ENCODE assay signal across 18 cellular contexts in the genomic region with DNA sequence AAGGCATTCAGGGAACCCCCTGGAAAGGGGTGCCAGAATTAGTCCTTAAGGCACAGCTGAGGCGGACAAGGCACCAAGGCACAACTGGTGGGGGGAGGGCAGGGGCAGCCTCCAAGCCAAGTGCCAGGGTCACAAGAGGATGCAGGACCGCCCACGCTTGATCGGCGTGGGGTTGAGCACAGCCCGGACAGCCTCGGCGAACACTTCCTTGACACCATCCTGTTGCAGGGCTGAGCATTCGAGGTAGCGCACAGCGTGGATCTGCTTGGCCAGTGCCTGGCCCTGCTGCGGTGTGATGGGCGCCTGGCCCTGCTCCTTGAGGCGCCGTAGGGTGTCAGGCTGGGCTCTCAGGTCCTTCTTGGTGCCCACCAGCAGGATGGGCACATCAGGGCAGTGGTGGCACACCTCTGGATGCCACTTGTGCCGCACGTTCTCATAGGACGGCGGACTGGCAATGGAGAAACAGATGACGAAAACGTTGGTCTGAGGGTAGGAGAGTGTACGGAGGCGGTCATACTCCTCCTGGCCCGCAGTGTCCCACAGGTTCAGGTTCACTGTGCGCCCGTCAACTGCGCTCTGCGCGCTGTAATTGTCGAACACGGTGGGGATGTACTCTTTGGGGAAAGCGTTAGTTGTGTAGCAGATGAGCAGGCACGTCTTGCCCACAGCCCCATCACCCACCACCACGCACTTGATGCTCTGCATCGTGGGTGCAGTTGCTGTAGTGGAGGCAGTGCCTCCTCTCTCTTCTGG. TPM values are rescaled to one million over a fixed set of nuclear protein-coding genes. Genes with fewer than 3 reads are reported as not detected.
A peak's percentile ranks its signal among the peaks of the same experiment; 100 is the strongest.
DNase-seq lines count a peak whose midpoint lies in the region; ATAC-seq, FAIRE-seq and TF ChIP-seq lines count a peak whose summit lies in the region.
"Had no signal": no experiment of that assay in that cellular context is flagged by ENCODE, and none has a peak within 500 bp of the region (broad histone marks: within the 10 kb centered on the region; RNA-seq: fewer than 3 reads in every experiment).

No MANE protein-coding gene starts in this region.

- in situ Hi-C loops in HepG2 (cut with HindIII; ENCODE audit: extremely low pct_ligation_motif_present, low pct_unique_long_range_greater_than_20kb) = no loop called here

- POLR2A ChIA-PET in HepG2 (lab: Yijun Ruan, JAX) = interaction anchor here (0.9 kb wide), 1 partner anchor 20 kb away, joined by 4 read pairs; no protein-coding TSS in a partner anchor
- POLR2A ChIA-PET in activated B cell treated with CpG ODN at 0.5 μM for 24 hours (lab: Charles Lee) = interaction anchor here (0.6 to 6.0 kb wide), 4 partner anchors 11 to 28 kb away, joined by 4 to 91 read pairs (median 5); partner anchors contain the start of genes RHOG and STIM1

- no peak overlapping the region for H3K4me2 ChIP-seq in HepG2 (ENCODE audit: low read depth, low read length)

- H3K4me3 ChIP-seq in HepG2 (replicated peaks in 1 of 3; ENCODE audit: insufficient read depth in 1 of 3, low read depth in 2 of 3, low read length in 3 of 3) = no peak overlapping the region
- H3K4me3 ChIP-seq in right lobe of liver = no peak overlapping the region
- H3K4me3 ChIP-seq: colonic mucosa, lung, sigmoid colon, upper lobe of right lung had no signal

- no peaks in the 10 kb centered on the region for H3K9me3 Mint-ChIP-seq in activated B cell treated with CpG ODN at 0.5 μM for 24 hours
- no peaks in the 10 kb centered on the region for H3K9me3 Mint-ChIP-seq in memory B cell

- TF ChIP-seq POLR2A in HepG2 (IDR thresholded peaks at IDR 0.05; ENCODE audit: insufficient read depth in 1 of 2, low read depth in 2 of 2, low read length in 2 of 2) = no peak
- no peak for TF ChIP-seq POLR2A in right lobe of liver (IDR thresholded peaks at IDR 0.05)

- intact Hi-C loops in HepG2 (cut with micrococcal nuclease; ENCODE audit: unreplicated experiment) = no loop called here
- intact Hi-C loops in right lobe of liver (cut with DNase I) = no loop called here
- intact Hi-C loops in activated B cell treated with CpG ODN at 0.5 μM for 24 hours (cut with micrococcal nuclease) = no loop called here

- H3K9me3 ChIP-seq in HepG2 (ENCODE audit: low read length) = no peaks in the 10 kb centered on the region
- H3K9me3 ChIP-seq in right lobe of liver = no peaks in the 10 kb centered on the region
- H3K9me3 ChIP-seq: colonic mucosa, sigmoid colon, upper lobe of right lung had no signal

- H3K36me3 ChIP-seq in HepG2 (replicated peaks in 1 of 2; ENCODE audit: control insufficient read depth in 1 of 2, insufficient read depth in 2 of 2, low read length in 2 of 2) = peaks cover 8 to 37% of the 10 kb centered on the region in 2 experiments; a peak in 4 of 5 replicates
- peaks cover 0 to 14% (median 12%) of the 10 kb centered on the region in 4 donors for H3K36me3 ChIP-seq in right lobe of liver
- H3K36me3 ChIP-seq: colonic mucosa had no signal

- BruUV-seq in HepG2 (replicated peaks; lab: Mats Ljungman, UMichigan) = no TSS peak

- H3K27me3 Mint-ChIP-seq in activated B cell treated with CpG ODN at 0.5 μM for 24 hours = no peaks in the 10 kb centered on the region
- no peaks in the 10 kb centered on the region for H3K27me3 Mint-ChIP-seq in memory B cell

- 97% methylated on average over 35 of the region's 35 CpGs for WGBS in HepG2 (ENCODE audit: low lambda C conversion rate)
- 92% methylated on average over 14 of the region's 35 CpGs for WGBS in right lobe of liver (ENCODE audit: insufficient coverage, low coverage, low lambda C conversion rate, missing lambda C conversion rate)

- ATAC-seq in HepG2 (no peak), right lobe of liver (no peak), activated B cell treated with CpG ODN at 0.5 μM for 24 hours (ENCODE audit: low read depth) (no peak), memory B cell (ENCODE audit: low read depth) (no peak), GM21717 (IDR thresholded peaks at IDR 0.05; ENCODE audit: unreplicated experiment) (no peak)
- ATAC-seq: SK-N-SH treated with all-trans-retinoic acid at 6 μM for 48 hours, upper lobe of right lung had no signal

- H3K4me3 Mint-ChIP-seq in activated B cell treated with CpG ODN at 0.5 μM for 24 hours (no peak overlapping the region), memory B cell (no peak overlapping the region)

- H3K27ac ChIP-seq in HepG2 (ENCODE audit: extremely low read length, insufficient read depth, low read length) = no peak overlapping the region
- no peak overlapping the region for H3K27ac ChIP-seq in right lobe of liver
- H3K27ac ChIP-seq: colonic mucosa, sigmoid colon, upper lobe of right lung had no signal

- TF ChIP-seq CTCF in HepG2 (CRISPR knock-in tag; IDR thresholded peaks at IDR 0.05) (no peak), right lobe of liver (IDR thresholded peaks at IDR 0.05) (no peak), activated B cell treated with CpG ODN at 0.5 μM for 24 hours (IDR thresholded peaks at IDR 0.05) (no peak)

- DNase-seq in HepG2 (ENCODE audit: low spot score) = no peak
- DNase-seq in right lobe of liver = no peak
- no peak for DNase-seq in activated B cell treated with CpG ODN at 0.5 μM for 24 hours
- DNase-seq in memory B cell (ENCODE audit: low spot score in 2 of 2) = no peak
- DNase-seq in NCI-H1092 (lab: John Stamatoyannopoulos, UW) = no peak
- DNase-seq in stimulated activated CD4-positive, alpha-beta T cell treated with anti-CD3 and anti-CD28 coated beads, Interleukin-12 subunit alpha, Interleukin-12 subunit beta, amount 100 ng/mL, for 4 hours = no peak
- no peak for DNase-seq in NCI-H526 treated with DMSO at 0.1 percent for 48 hours (lab: John Stamatoyannopoulos, UW)
- DNase-seq: activated CD4-positive, alpha-beta T cell treated with anti-CD3 and anti-CD28 coated beads, Interleukin-2, amount 50 U/mL, for 48 hours; aorta; colonic mucosa; NCI-H2081 treated with DMSO at 0.1 percent for 48 hours; sigmoid colon; upper lobe of right lung had no signal

- peaks cover 10% of the 10 kb centered on the region for H3K4me1 ChIP-seq in HepG2 (ENCODE audit: insufficient read depth, low read length)
- H3K4me1 ChIP-seq in right lobe of liver = peaks cover 0 to 10% (median 0%) of the 10 kb centered on the region in 4 donors

- no peak overlapping the region for H3K9ac ChIP-seq in HepG2 (ENCODE audit: insufficient read depth, low read depth, low read length)

- H3K36me3 Mint-ChIP-seq in activated B cell treated with CpG ODN at 0.5 μM for 24 hours (ENCODE audit: low read depth) (peaks cover 67% of the 10 kb centered on the region), memory B cell (peaks cover 20% of the 10 kb centered on the region)

- no peak for TF ChIP-seq RAD21 in HepG2 (CRISPR knock-in tag; IDR thresholded peaks at IDR 0.05)

- H4K20me1 ChIP-seq in HepG2 (ENCODE audit: insufficient read depth, low read length) = peaks cover 3% of the 10 kb centered on the region

- no peaks in the 10 kb centered on the region for H3K27me3 ChIP-seq in HepG2 (ENCODE audit: control insufficient read depth in 1 of 2, insufficient read depth in 2 of 2, low read length in 2 of 2)
- H3K27me3 ChIP-seq in right lobe of liver = no peaks in the 10 kb centered on the region
- H3K27me3 ChIP-seq: colonic mucosa, sigmoid colon, upper lobe of right lung had no signal

- no peak overlapping the region for H2AFZ ChIP-seq in HepG2 (ENCODE audit: low read length)

- peaks cover 6% of the 10 kb centered on the region for H3K79me2 ChIP-seq in HepG2 (ENCODE audit: insufficient read depth, low read length)

- TF ChIP-seq EP300 in HepG2 (IDR thresholded peaks at IDR 0.05; ENCODE audit: low read depth in 2 of 2, low read length in 2 of 2) (no peak), HepG2 (CRISPR knock-in tag; IDR thresholded peaks at IDR 0.05; ENCODE audit: borderline replicate concordance) (no peak)

- CTCF ChIA-PET in HepG2 (lab: Yijun Ruan, JAX; ENCODE audit: low intra/inter-chr PET ratio, low total read pairs) (no interaction called here), activated B cell treated with CpG ODN at 0.5 μM for 24 hours (lab: Charles Lee) (interaction anchor here (5.9 kb wide), 1 partner anchor 12 kb away, joined by 51 read pairs; the partner anchor contains the start of gene RHOG)

- peaks cover 50% of the 10 kb centered on the region for H3K4me1 Mint-ChIP-seq in activated B cell treated with CpG ODN at 0.5 μM for 24 hours
- peaks cover 43% of the 10 kb centered on the region for H3K4me1 Mint-ChIP-seq in memory B cell

- H3K27ac Mint-ChIP-seq in activated B cell treated with CpG ODN at 0.5 μM for 24 hours = peak overlapping the region; percentile 43
- H3K27ac Mint-ChIP-seq in memory B cell = peak overlapping the region; percentile 55

- no peak for FAIRE-seq in HepG2 (lab: Jason Lieb, UNC)
- FAIRE-seq: frontal cortex, TTC549 had no signal

RNA-seq across cellular contexts. Expression of gene RHOG, which starts 13.1 kb away (rescaled TPM):
- total RNA-seq in HepG2 (2016; rRNA removed; fragmentation: Illumina TruSeq; extraction: Trizol) (7.7 TPM in 2 replicates), right lobe of liver (10 to 100 TPM; 13.9 to 31.5 (median 22.0) TPM), activated B cell treated with CpG ODN at 0.5 μM for 24 hours (163 and 176 TPM in 2 replicates)
- total RNA-seq in HepG2 (2016; cell fraction: cytosol; rRNA removed; fragmentation: Illumina TruSeq; extraction: Trizol; ENCODE audit: low read depth) = 2.6 and 3.6 TPM in 2 replicates
- 5.8 and 6.8 TPM in 2 replicates for total RNA-seq in HepG2 (2016; cell fraction: insoluble cytoplasmic fraction; rRNA removed; fragmentation: Illumina TruSeq; extraction: Trizol)
- total RNA-seq in HepG2 (2016; cell fraction: membrane; rRNA removed; fragmentation: Illumina TruSeq; extraction: Trizol) = 5.8 and 7.4 TPM in 2 replicates
- total RNA-seq in HepG2 (2016; cell fraction: nucleus; rRNA removed; fragmentation: Illumina TruSeq; extraction: Trizol) = 5.9 and 6.2 TPM in 2 replicates
- 23.4 and 27.1 TPM in 2 replicates for polyA plus RNA-seq in HepG2 (2011; rRNA removed)
- polyA plus RNA-seq in HepG2 (2011; cell fraction: cytosol; rRNA removed) = 28.2 and 39.4 TPM in 2 replicates
- 16.2 and 18.8 TPM in 2 replicates for polyA plus RNA-seq in HepG2 (2011; cell fraction: nucleus; rRNA removed)
- 15.8 and 27.4 TPM in 2 replicates for polyA plus RNA-seq in HepG2 (2012)
- polyA plus RNA-seq in HepG2 (2016; cell fraction: cytosol; fragmentation: Illumina TruSeq; extraction: Trizol; ENCODE audit: low read depth) = 9.6 and 10.7 TPM in 2 replicates
- polyA plus RNA-seq in HepG2 (2016; cell fraction: insoluble cytoplasmic fraction; fragmentation: Illumina TruSeq; extraction: Trizol; ENCODE audit: low read depth) = 21.0 and 25.0 TPM in 2 replicates
- polyA plus RNA-seq in HepG2 (2016; cell fraction: membrane; fragmentation: Illumina TruSeq; extraction: Trizol; ENCODE audit: low read depth) = 18.5 and 19.3 TPM in 2 replicates
- 22.3 and 26.4 TPM in 2 replicates for polyA plus RNA-seq in HepG2 (2016; cell fraction: nucleus; fragmentation: Illumina TruSeq; extraction: Trizol; ENCODE audit: insufficient read depth, low read depth)
- 83.5 and 114 TPM in 2 replicates for polyA minus RNA-seq in HepG2 (2011; rRNA and poly(A)+ RNA removed; ENCODE audit: low replicate concordance)
- 21.8 and 27.6 TPM in 2 replicates for polyA minus RNA-seq in HepG2 (2011; cell fraction: cytosol; rRNA and poly(A)+ RNA removed)
- 11.5 and 17.4 TPM in 2 replicates for polyA minus RNA-seq in HepG2 (2011; cell fraction: nucleus; rRNA and poly(A)+ RNA removed)

RNA-seq across cellular contexts. Expression of gene PGAP2, which starts 19.2 kb away (rescaled TPM):
- 16.8 and 21.5 TPM in 2 replicates for total RNA-seq in HepG2 (2016; rRNA removed; fragmentation: Illumina TruSeq; extraction: Trizol)
- 20.3 and 25.5 TPM in 2 replicates for total RNA-seq in HepG2 (2016; cell fraction: cytosol; rRNA removed; fragmentation: Illumina TruSeq; extraction: Trizol; ENCODE audit: low read depth)
- total RNA-seq in HepG2 (2016; cell fraction: insoluble cytoplasmic fraction; rRNA removed; fragmentation: Illumina TruSeq; extraction: Trizol) = 17.1 and 19.6 TPM in 2 replicates
- total RNA-seq in HepG2 (2016; cell fraction: membrane; rRNA removed; fragmentation: Illumina TruSeq; extraction: Trizol) = 36.5 and 42.1 TPM in 2 replicates
- 16.9 and 22.3 TPM in 2 replicates for total RNA-seq in HepG2 (2016; cell fraction: nucleus; rRNA removed; fragmentation: Illumina TruSeq; extraction: Trizol)
- polyA plus RNA-seq in HepG2 (2011; rRNA removed) = 46.8 and 47.8 TPM in 2 replicates
- 34.6 and 41.7 TPM in 2 replicates for polyA plus RNA-seq in HepG2 (2011; cell fraction: cytosol; rRNA removed)
- polyA plus RNA-seq in HepG2 (2011; cell fraction: nucleus; rRNA removed) = 70.5 and 72.6 TPM in 2 replicates
- 17.5 and 20.8 TPM in 2 replicates for polyA plus RNA-seq in HepG2 (2012)
- 42.7 and 51.8 TPM in 2 replicates for polyA plus RNA-seq in HepG2 (2016; cell fraction: cytosol; fragmentation: Illumina TruSeq; extraction: Trizol; ENCODE audit: low read depth)
- polyA plus RNA-seq in HepG2 (2016; cell fraction: insoluble cytoplasmic fraction; fragmentation: Illumina TruSeq; extraction: Trizol; ENCODE audit: low read depth) = 29.8 and 30.5 TPM in 2 replicates
- 58.5 and 61.9 TPM in 2 replicates for polyA plus RNA-seq in HepG2 (2016; cell fraction: membrane; fragmentation: Illumina TruSeq; extraction: Trizol; ENCODE audit: low read depth)
- polyA plus RNA-seq in HepG2 (2016; cell fraction: nucleus; fragmentation: Illumina TruSeq; extraction: Trizol; ENCODE audit: insufficient read depth, low read depth) = 62.7 and 64.3 TPM in 2 replicates
- 72.3 and 77.1 TPM in 2 replicates for polyA minus RNA-seq in HepG2 (2011; rRNA and poly(A)+ RNA removed; ENCODE audit: low replicate concordance)
- 15.6 and 19.4 TPM in 2 replicates for polyA minus RNA-seq in HepG2 (2011; cell fraction: cytosol; rRNA and poly(A)+ RNA removed)
- 9.1 and 11.2 TPM in 2 replicates for polyA minus RNA-seq in HepG2 (2011; cell fraction: nucleus; rRNA and poly(A)+ RNA removed)
- 10 to 100 TPM; 14.8 to 26.8 (median 17.9) TPM for total RNA-seq in right lobe of liver
- total RNA-seq in activated B cell treated with CpG ODN at 0.5 μM for 24 hours = 19.7 and 25.0 TPM in 2 replicates

RNA-seq across cellular contexts. Expression of gene STIM1, which starts 27.9 kb away (rescaled TPM):
- total RNA-seq in HepG2 (2016; rRNA removed; fragmentation: Illumina TruSeq; extraction: Trizol) (16.3 and 19.2 TPM in 2 replicates), right lobe of liver (10 to 100 TPM; 36.4 to 48.0 (median 40.5) TPM), activated B cell treated with CpG ODN at 0.5 μM for 24 hours (37.3 and 38.4 TPM in 2 replicates)
- total RNA-seq in HepG2 (2016; cell fraction: cytosol; rRNA removed; fragmentation: Illumina TruSeq; extraction: Trizol; ENCODE audit: low read depth) = 4.1 and 5.8 TPM in 2 replicates
- 10.3 and 20.0 TPM in 2 replicates for total RNA-seq in HepG2 (2016; cell fraction: insoluble cytoplasmic fraction; rRNA removed; fragmentation: Illumina TruSeq; extraction: Trizol)
- total RNA-seq in HepG2 (2016; cell fraction: membrane; rRNA removed; fragmentation: Illumina TruSeq; extraction: Trizol) = 9.1 and 11.2 TPM in 2 replicates
- total RNA-seq in HepG2 (2016; cell fraction: nucleus; rRNA removed; fragmentation: Illumina TruSeq; extraction: Trizol) = 32.4 and 32.5 TPM in 2 replicates
- 28.5 and 33.3 TPM in 2 replicates for polyA plus RNA-seq in HepG2 (2011; rRNA removed)
- 25.0 and 31.9 TPM in 2 replicates for polyA plus RNA-seq in HepG2 (2011; cell fraction: cytosol; rRNA removed)
- polyA plus RNA-seq in HepG2 (2011; cell fraction: nucleus; rRNA removed) = 53.3 and 57.1 TPM in 2 replicates
- 41.4 and 42.4 TPM in 2 replicates for polyA plus RNA-seq in HepG2 (2012)
- 2.6 TPM in 2 replicates for polyA plus RNA-seq in HepG2 (2016; cell fraction: cytosol; fragmentation: Illumina TruSeq; extraction: Trizol; ENCODE audit: low read depth)
- polyA plus RNA-seq in HepG2 (2016; cell fraction: insoluble cytoplasmic fraction; fragmentation: Illumina TruSeq; extraction: Trizol; ENCODE audit: low read depth) = 10.3 and 12.6 TPM in 2 replicates
- polyA plus RNA-seq in HepG2 (2016; cell fraction: membrane; fragmentation: Illumina TruSeq; extraction: Trizol; ENCODE audit: low read depth) = 7.0 and 7.4 TPM in 2 replicates
- 37.7 and 37.8 TPM in 2 replicates for polyA plus RNA-seq in HepG2 (2016; cell fraction: nucleus; fragmentation: Illumina TruSeq; extraction: Trizol; ENCODE audit: insufficient read depth, low read depth)
- 46.4 and 107 TPM in 2 replicates for polyA minus RNA-seq in HepG2 (2011; rRNA and poly(A)+ RNA removed; ENCODE audit: low replicate concordance)
- polyA minus RNA-seq in HepG2 (2011; cell fraction: cytosol; rRNA and poly(A)+ RNA removed) = 35.8 and 57.5 TPM in 2 replicates
- polyA minus RNA-seq in HepG2 (2011; cell fraction: nucleus; rRNA and poly(A)+ RNA removed) = 43.4 and 64.5 TPM in 2 replicates

RNA-seq across cellular contexts. Expression of gene NUP98, which starts 30.3 kb away (rescaled TPM):
- total RNA-seq in HepG2 (2016; rRNA removed; fragmentation: Illumina TruSeq; extraction: Trizol) (85.3 and 126 TPM in 2 replicates), right lobe of liver (10 to 100 TPM; 29.7 to 69.0 (median 34.3) TPM), activated B cell treated with CpG ODN at 0.5 μM for 24 hours (98.0 and 117 TPM in 2 replicates)
- 43.1 and 51.6 TPM in 2 replicates for total RNA-seq in HepG2 (2016; cell fraction: cytosol; rRNA removed; fragmentation: Illumina TruSeq; extraction: Trizol; ENCODE audit: low read depth)
- total RNA-seq in HepG2 (2016; cell fraction: insoluble cytoplasmic fraction; rRNA removed; fragmentation: Illumina TruSeq; extraction: Trizol) = 89.3 and 123 TPM in 2 replicates
- 26.3 and 32.0 TPM in 2 replicates for total RNA-seq in HepG2 (2016; cell fraction: membrane; rRNA removed; fragmentation: Illumina TruSeq; extraction: Trizol)
- 76.7 and 93.4 TPM in 2 replicates for total RNA-seq in HepG2 (2016; cell fraction: nucleus; rRNA removed; fragmentation: Illumina TruSeq; extraction: Trizol)
- 73.6 and 76.6 TPM in 2 replicates for polyA plus RNA-seq in HepG2 (2011; rRNA removed)
- polyA plus RNA-seq in HepG2 (2011; cell fraction: cytosol; rRNA removed) = 69.6 and 79.5 TPM in 2 replicates
- 104 and 106 TPM in 2 replicates for polyA plus RNA-seq in HepG2 (2011; cell fraction: nucleus; rRNA removed)
- 30.9 and 40.3 TPM in 2 replicates for polyA plus RNA-seq in HepG2 (2012)
- 3.7 and 4.0 TPM in 2 replicates for polyA plus RNA-seq in HepG2 (2016; cell fraction: cytosol; fragmentation: Illumina TruSeq; extraction: Trizol; ENCODE audit: low read depth)
- polyA plus RNA-seq in HepG2 (2016; cell fraction: insoluble cytoplasmic fraction; fragmentation: Illumina TruSeq; extraction: Trizol; ENCODE audit: low read depth) = 75.4 and 87.3 TPM in 2 replicates
- 7.2 and 10.0 TPM in 2 replicates for polyA plus RNA-seq in HepG2 (2016; cell fraction: membrane; fragmentation: Illumina TruSeq; extraction: Trizol; ENCODE audit: low read depth)
- polyA plus RNA-seq in HepG2 (2016; cell fraction: nucleus; fragmentation: Illumina TruSeq; extraction: Trizol; ENCODE audit: insufficient read depth, low read depth) = 69.6 and 70.2 TPM in 2 replicates
- polyA minus RNA-seq in HepG2 (2011; rRNA and poly(A)+ RNA removed; ENCODE audit: low replicate concordance) = 297 and 701 TPM in 2 replicates
- 83.2 and 92.9 TPM in 2 replicates for polyA minus RNA-seq in HepG2 (2011; cell fraction: cytosol; rRNA and poly(A)+ RNA removed)
- polyA minus RNA-seq in HepG2 (2011; cell fraction: nucleus; rRNA and poly(A)+ RNA removed) = 87.9 and 109 TPM in 2 replicates
